Comparison of ENCODE assay signal across 1 cellular context in the genomic region with DNA sequence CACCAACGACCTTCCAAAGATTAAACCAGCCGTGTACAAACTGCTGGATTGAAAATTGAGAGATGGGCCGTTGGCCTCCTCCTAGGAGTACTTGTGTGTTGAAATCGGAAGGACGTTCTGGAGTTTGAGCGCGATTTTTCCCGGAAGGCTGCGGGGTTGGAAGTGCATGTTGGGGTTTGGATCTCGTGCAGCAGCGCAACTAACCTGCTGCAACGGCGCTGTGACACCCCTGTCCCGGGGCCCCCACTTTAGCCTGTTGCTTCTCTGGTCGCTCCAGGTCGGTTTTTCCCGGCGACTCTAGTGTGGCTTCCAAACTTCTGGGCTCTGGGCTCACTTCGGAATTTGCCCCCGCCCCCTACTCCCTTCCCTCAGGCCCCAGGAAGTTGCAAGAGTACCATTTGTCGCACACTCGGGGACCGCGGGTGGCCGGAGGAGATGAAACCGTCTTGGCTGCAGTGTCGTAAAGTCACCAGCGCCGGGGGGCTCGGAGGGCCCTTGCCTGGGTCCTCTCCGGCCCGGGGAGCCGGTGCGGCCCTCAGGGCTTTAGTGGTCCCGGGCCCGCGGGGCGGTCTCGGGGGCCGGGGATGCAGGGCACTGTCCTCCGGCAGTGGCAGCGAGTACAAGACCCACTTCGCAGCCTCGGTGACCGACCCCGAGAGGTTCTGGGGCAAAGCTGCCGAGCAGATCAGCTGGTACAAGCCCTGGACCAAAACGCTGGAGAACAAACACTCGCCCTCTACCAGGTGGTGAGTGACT.
TF ChIP-seq lines count a peak whose summit lies in the region.

Gene ACSS3 (plus strand): TSS at position 394 of the 756 bp plus-strand sequence. CDS start 42 bp downstream, at position 436.

TF ChIP-seq in IMR-90, 13 proteins besides CTCF, POLR2A, EP300 and RAD21:
- no peak for TF ChIP-seq SMC3 (IDR thresholded peaks at IDR 0.05; ENCODE audit: low read depth, low read length)
- no peak for TF ChIP-seq BHLHE40 (IDR thresholded peaks at IDR 0.05; ENCODE audit: low read depth, low read length)
- no peak for TF ChIP-seq MAFK (IDR thresholded peaks at IDR 0.05; ENCODE audit: low read depth, low read length)
- no peak for TF ChIP-seq RCOR1 (IDR thresholded peaks at IDR 0.05; ENCODE audit: insufficient replicate concordance, low read length)
- TF ChIP-seq FOS (IDR thresholded peaks at IDR 0.05; ENCODE audit: low read depth, low read length), result no peak
- no peak for TF ChIP-seq CHD1 (IDR thresholded peaks at IDR 0.05; ENCODE audit: low read depth, low read length)
- no peak for TF ChIP-seq MAZ (IDR thresholded peaks at IDR 0.05; ENCODE audit: borderline replicate concordance, low read depth, low read length)
- TF ChIP-seq CEBPB (IDR thresholded peaks at IDR 0.05; ENCODE audit: low read depth, low read length), result no peak
- TF ChIP-seq MXI1 (IDR thresholded peaks at IDR 0.05; ENCODE audit: borderline replicate concordance, low read depth, low read length), result no peak
- no peak for TF ChIP-seq RFX5 (IDR thresholded peaks at IDR 0.05; ENCODE audit: low read depth, low read length)
- TF ChIP-seq, protein P1, sequence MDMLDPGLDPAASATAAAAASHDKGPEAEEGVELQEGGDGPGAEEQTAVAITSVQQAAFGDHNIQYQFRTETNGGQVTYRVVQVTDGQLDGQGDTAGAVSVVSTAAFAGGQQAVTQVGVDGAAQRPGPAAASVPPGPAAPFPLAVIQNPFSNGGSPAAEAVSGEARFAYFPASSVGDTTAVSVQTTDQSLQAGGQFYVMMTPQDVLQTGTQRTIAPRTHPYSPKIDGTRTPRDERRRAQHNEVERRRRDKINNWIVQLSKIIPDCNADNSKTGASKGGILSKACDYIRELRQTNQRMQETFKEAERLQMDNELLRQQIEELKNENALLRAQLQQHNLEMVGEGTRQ (IDR thresholded peaks at IDR 0.05; ENCODE audit: low read depth, low read length), result no peak
- no peak for TF ChIP-seq NFE2L2 (IDR thresholded peaks at IDR 0.05; ENCODE audit: low read depth, low read length)
- TF ChIP-seq, protein P2, sequence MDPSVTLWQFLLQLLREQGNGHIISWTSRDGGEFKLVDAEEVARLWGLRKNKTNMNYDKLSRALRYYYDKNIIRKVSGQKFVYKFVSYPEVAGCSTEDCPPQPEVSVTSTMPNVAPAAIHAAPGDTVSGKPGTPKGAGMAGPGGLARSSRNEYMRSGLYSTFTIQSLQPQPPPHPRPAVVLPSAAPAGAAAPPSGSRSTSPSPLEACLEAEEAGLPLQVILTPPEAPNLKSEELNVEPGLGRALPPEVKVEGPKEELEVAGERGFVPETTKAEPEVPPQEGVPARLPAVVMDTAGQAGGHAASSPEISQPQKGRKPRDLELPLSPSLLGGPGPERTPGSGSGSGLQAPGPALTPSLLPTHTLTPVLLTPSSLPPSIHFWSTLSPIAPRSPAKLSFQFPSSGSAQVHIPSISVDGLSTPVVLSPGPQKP (IDR thresholded peaks at IDR 0.05; ENCODE audit: borderline replicate concordance, low read depth, low read length), result no peak
